ENCODE assay signal across 10 cellular contexts in the genomic region with DNA sequence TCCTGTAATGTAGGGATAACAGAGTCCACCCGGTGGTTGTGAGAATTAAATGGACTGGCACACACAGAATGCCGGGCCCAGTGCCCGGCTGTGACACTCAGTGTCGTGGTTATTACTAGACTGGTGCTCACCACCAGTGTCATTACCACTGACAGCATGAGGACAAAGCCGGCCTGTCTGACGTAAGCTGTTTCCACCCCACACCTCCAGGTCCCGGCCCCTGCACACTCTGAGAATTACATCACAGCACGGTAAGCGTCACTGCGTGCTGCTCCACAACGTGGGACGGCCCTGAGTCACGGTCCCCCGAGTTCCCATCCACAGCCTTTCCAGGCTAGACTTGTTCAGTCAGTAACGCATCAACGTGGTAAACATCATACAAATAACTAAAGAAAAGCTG. TPM values are rescaled to one million over a fixed set of nuclear protein-coding genes. Genes with fewer than 3 reads are reported as not detected.
A peak's percentile ranks its signal among the peaks of the same experiment; 100 is the strongest.
DNase-seq lines count a peak whose midpoint lies in the region; ATAC-seq and TF ChIP-seq lines count a peak whose summit lies in the region.
"Had no signal": no experiment of that assay in that cellular context is flagged by ENCODE, and none has a peak within 500 bp of the region (broad histone marks: within the 10 kb centered on the region; RNA-seq: fewer than 3 reads in every experiment).

No MANE protein-coding gene starts in this region.

- TF ChIP-seq EP300 in SK-N-SH (IDR thresholded peaks at IDR 0.05; ENCODE audit: borderline replicate concordance in 1 of 2, low read depth in 1 of 2, low read length in 1 of 2) (no peak), gastroesophageal sphincter (IDR thresholded peaks at IDR 0.05) (no peak)

- H3K9me2 ChIP-seq in SK-N-SH = no peaks in the 10 kb centered on the region

- CTCF ChIA-PET in SK-N-SH (lab: Yijun Ruan, JAX) = no interaction called here

- no peaks in the 10 kb centered on the region; the same call in 1 of the 2 replicates for H3K27me3 ChIP-seq in SK-N-SH (ENCODE audit: insufficient read depth)
- H3K27me3 ChIP-seq in gastroesophageal sphincter = no peaks in the 10 kb centered on the region
- H3K27me3 ChIP-seq in neuron (ENCODE audit: insufficient read depth, low read length) = no peaks in the 10 kb centered on the region

- no peak for DNase-seq in SK-N-SH
- no peak for DNase-seq in activated T-cell treated with anti-CD3 and anti-CD28 coated beads, Interleukin-2, amount 50 U/mL, for 24 hours
- DNase-seq in NOMO-1 (lab: John Stamatoyannopoulos, UW; ENCODE audit: unreplicated experiment in 2 of 2) = no peak
- DNase-seq: 8988T, NCI-H2029 had no signal

- no peak for TF ChIP-seq CTCF in SK-N-SH (IDR thresholded peaks at IDR 0.05)
- TF ChIP-seq CTCF in gastroesophageal sphincter (IDR thresholded peaks at IDR 0.05) = no peak

- H3K4me2 ChIP-seq in SK-N-SH = 0 out of 2 replicates have a peak overlapping the region, but pooled peaks have one; percentile 47

- peaks cover 30% of the 10 kb centered on the region for H4K20me1 ChIP-seq in SK-N-SH (ENCODE audit: insufficient read depth)

- no peaks in the 10 kb centered on the region for H3F3A ChIP-seq in SK-N-SH (replicated peaks; ENCODE audit: insufficient read depth)

- H2AFZ ChIP-seq in SK-N-SH (ENCODE audit: low read depth) = no peak overlapping the region
- H2AFZ ChIP-seq in neuron (ENCODE audit: low read depth, low read length) = peak overlapping the region; percentile 20

- no peak for TF ChIP-seq RAD21 in SK-N-SH (IDR thresholded peaks at IDR 0.05; ENCODE audit: low read length)

- H3K36me3 ChIP-seq in SK-N-SH (replicated peaks in 1 of 2; ENCODE audit: control insufficient read depth in 1 of 2, insufficient read depth in 2 of 2, low read length in 1 of 2) (peaks cover 0 to 5% of the 10 kb centered on the region in 2 experiments), gastroesophageal sphincter (no peaks in the 10 kb centered on the region), neuron (ENCODE audit: insufficient read depth, low read length) (peaks cover 5% of the 10 kb centered on the region)

- POLR2A ChIA-PET in SK-N-SH (lab: Yijun Ruan, JAX) = no interaction called here

- H3K9me3 ChIP-seq in SK-N-SH = no peaks in the 10 kb centered on the region
- H3K9me3 ChIP-seq in gastroesophageal sphincter = no peaks in the 10 kb centered on the region
- H3K9me3 ChIP-seq in neuron (ENCODE audit: low read length) = peaks cover 9% of the 10 kb centered on the region

- no peak overlapping the region for H3K27ac Mint-ChIP-seq in activated T-cell treated with anti-CD3 and anti-CD28 coated beads, Interleukin-2, amount 50 U/mL, for 24 hours

- H3K4me3 Mint-ChIP-seq in activated T-cell treated with anti-CD3 and anti-CD28 coated beads, Interleukin-2, amount 50 U/mL, for 24 hours = no peak overlapping the region

- H3K27me3 Mint-ChIP-seq in activated T-cell treated with anti-CD3 and anti-CD28 coated beads, Interleukin-2, amount 50 U/mL, for 24 hours = no peaks in the 10 kb centered on the region

- no peak; the same call in 2 of the 3 replicates for ATAC-seq in SK-N-SH treated with all-trans-retinoic acid at 6 μM for 48 hours
- peak; percentile 85 for ATAC-seq in gastroesophageal sphincter
- no peak for ATAC-seq in GM21381 (IDR thresholded peaks at IDR 0.05; ENCODE audit: unreplicated experiment)
- no peak for ATAC-seq in GM21360 (IDR thresholded peaks at IDR 0.05; ENCODE audit: unreplicated experiment)

- no peak for TF ChIP-seq POLR2A in gastroesophageal sphincter (IDR thresholded peaks at IDR 0.05)

- 65% methylated on average over 11 of the region's 16 CpGs for WGBS in SK-N-SH (ENCODE audit: low lambda C conversion rate)
- WGBS in gastroesophageal sphincter (ENCODE audit: low coverage in 1 of 2), 2 donors = 70 to 100% methylated on average over 1 to 11 of the region's 16 CpGs

- H3K9me3 Mint-ChIP-seq in activated T-cell treated with anti-CD3 and anti-CD28 coated beads, Interleukin-2, amount 50 U/mL, for 24 hours = peaks cover 5% of the 10 kb centered on the region

- no peak overlapping the region for H3K4me3 ChIP-seq in SK-N-SH (ENCODE audit: low read depth in 2 of 2, low read length in 1 of 2)
- H3K4me3 ChIP-seq in gastroesophageal sphincter = peak overlapping the region in 1 of 2 donors; percentile 24
- peak overlapping the region; percentile 5 for H3K4me3 ChIP-seq in neuron (ENCODE audit: low read length)

- H3K36me3 Mint-ChIP-seq in activated T-cell treated with anti-CD3 and anti-CD28 coated beads, Interleukin-2, amount 50 U/mL, for 24 hours (ENCODE audit: low read depth) = no peaks in the 10 kb centered on the region

- no peaks in the 10 kb centered on the region for H3K4me1 Mint-ChIP-seq in activated T-cell treated with anti-CD3 and anti-CD28 coated beads, Interleukin-2, amount 50 U/mL, for 24 hours (ENCODE audit: low read depth)

- no peak overlapping the region for H3K27ac ChIP-seq in SK-N-SH (ENCODE audit: low read depth in 2 of 2, low read length in 1 of 2)
- peak overlapping the region; percentile 2 to 85 (median 80) for H3K27ac ChIP-seq in gastroesophageal sphincter

- no peak overlapping the region for H3K9ac ChIP-seq in SK-N-SH

- peaks cover 100% of the 10 kb centered on the region for H3K79me2 ChIP-seq in SK-N-SH (ENCODE audit: insufficient read depth)

- peaks cover 0 to 13% of the 10 kb centered on the region in 2 experiments; a peak in 1 of 4 replicates for H3K4me1 ChIP-seq in SK-N-SH (ENCODE audit: control insufficient read depth in 1 of 2, insufficient read depth in 2 of 2, low read depth in 1 of 2, low read length in 1 of 2)
- H3K4me1 ChIP-seq in gastroesophageal sphincter = peaks cover 0 to 72% (median 16%) of the 10 kb centered on the region in 3 donors
- peaks cover 36% of the 10 kb centered on the region for H3K4me1 ChIP-seq in neuron (ENCODE audit: insufficient read depth, low read length)

TF ChIP-seq in SK-N-SH, 30 proteins besides CTCF, POLR2A, EP300 and RAD21:
- TF ChIP-seq YY1 (IDR thresholded peaks at IDR 0.05; ENCODE audit: low read depth) = no peak

TF ChIP-seq in SK-N-SH treated with all-trans-retinoic acid at 6 μM for 48 hours, 23 proteins besides CTCF, POLR2A, EP300 and RAD21 (continues in another document):
- no peak for TF ChIP-seq OSR1 (CRISPR knock-in tag; IDR thresholded peaks at IDR 0.05)
- TF ChIP-seq ZFP3 (CRISPR knock-in tag; IDR thresholded peaks at IDR 0.05) = no peak
- no peak for TF ChIP-seq ZFP30 (CRISPR knock-in tag; IDR thresholded peaks at IDR 0.05)
- TF ChIP-seq, protein P1, sequence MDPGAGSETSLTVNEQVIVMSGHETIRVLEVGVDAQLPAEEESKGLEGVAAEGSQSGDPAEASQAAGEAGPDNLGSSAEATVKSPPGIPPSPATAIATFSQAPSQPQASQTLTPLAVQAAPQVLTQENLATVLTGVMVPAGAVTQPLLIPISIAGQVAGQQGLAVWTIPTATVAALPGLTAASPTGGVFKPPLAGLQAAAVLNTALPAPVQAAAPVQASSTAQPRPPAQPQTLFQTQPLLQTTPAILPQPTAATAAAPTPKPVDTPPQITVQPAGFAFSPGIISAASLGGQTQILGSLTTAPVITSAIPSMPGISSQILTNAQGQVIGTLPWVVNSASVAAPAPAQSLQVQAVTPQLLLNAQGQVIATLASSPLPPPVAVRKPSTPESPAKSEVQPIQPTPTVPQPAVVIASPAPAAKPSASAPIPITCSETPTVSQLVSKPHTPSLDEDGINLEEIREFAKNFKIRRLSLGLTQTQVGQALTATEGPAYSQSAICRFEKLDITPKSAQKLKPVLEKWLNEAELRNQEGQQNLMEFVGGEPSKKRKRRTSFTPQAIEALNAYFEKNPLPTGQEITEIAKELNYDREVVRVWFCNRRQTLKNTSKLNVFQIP (CRISPR knock-in tag; IDR thresholded peaks at IDR 0.05; ENCODE audit: borderline replicate concordance, low read depth) = no peak
- TF ChIP-seq ISL1 (CRISPR knock-in tag; IDR thresholded peaks at IDR 0.05) = no peak
- TF ChIP-seq ZNF565 (CRISPR knock-in tag; conservative IDR thresholded peaks at IDR 0.05; ENCODE audit: low read depth) = no peak
- TF ChIP-seq ARNTL (CRISPR knock-in tag; IDR thresholded peaks at IDR 0.05; ENCODE audit: borderline replicate concordance, low read depth) = no peak
- no peak for TF ChIP-seq PATZ1 (CRISPR knock-in tag; IDR thresholded peaks at IDR 0.05; ENCODE audit: borderline replicate concordance)
- TF ChIP-seq RARB (CRISPR knock-in tag; IDR thresholded peaks at IDR 0.05) = no peak
- no peak for TF ChIP-seq CSDC2 (CRISPR knock-in tag; IDR thresholded peaks at IDR 0.05)
- TF ChIP-seq, protein P2, sequence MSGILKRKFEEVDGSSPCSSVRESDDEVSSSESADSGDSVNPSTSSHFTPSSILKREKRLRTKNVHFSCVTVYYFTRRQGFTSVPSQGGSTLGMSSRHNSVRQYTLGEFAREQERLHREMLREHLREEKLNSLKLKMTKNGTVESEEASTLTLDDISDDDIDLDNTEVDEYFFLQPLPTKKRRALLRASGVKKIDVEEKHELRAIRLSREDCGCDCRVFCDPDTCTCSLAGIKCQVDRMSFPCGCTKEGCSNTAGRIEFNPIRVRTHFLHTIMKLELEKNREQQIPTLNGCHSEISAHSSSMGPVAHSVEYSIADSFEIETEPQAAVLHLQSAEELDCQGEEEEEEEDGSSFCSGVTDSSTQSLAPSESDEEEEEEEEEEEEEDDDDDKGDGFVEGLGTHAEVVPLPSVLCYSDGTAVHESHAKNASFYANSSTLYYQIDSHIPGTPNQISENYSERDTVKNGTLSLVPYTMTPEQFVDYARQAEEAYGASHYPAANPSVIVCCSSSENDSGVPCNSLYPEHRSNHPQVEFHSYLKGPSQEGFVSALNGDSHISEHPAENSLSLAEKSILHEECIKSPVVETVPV (CRISPR knock-in tag; IDR thresholded peaks at IDR 0.05) = no peak
- no peak for TF ChIP-seq ZC3H10 (CRISPR knock-in tag; IDR thresholded peaks at IDR 0.05)
- TF ChIP-seq ESRRG (CRISPR knock-in tag; IDR thresholded peaks at IDR 0.05) = no peak
- no peak for TF ChIP-seq SNAI2 (CRISPR knock-in tag; IDR thresholded peaks at IDR 0.05)

RNA-seq across cellular contexts. Expression of gene FAT1, which starts 22.9 kb away (rescaled TPM):
- 32.2 and 41.3 TPM in 2 replicates for polyA plus RNA-seq in SK-N-SH (2012; rRNA removed)
- 24.5 and 30.8 TPM in 2 replicates for polyA plus RNA-seq in SK-N-SH (2012; cell fraction: cytosol; rRNA removed)
- 76.0 and 102 TPM in 2 replicates for polyA plus RNA-seq in SK-N-SH (2012; cell fraction: nucleus; rRNA removed)
- 100 to 1,000 TPM in 3 of 4 donors, 10 to 100 TPM in 1; 84.4 to 279 (median 154) TPM for total RNA-seq in gastroesophageal sphincter

Comparison
In these comparisons a context has a peak if more than half of its experiments do, and no peak if none do; other contexts are left out.
1. H3K27ac ChIP-seq: peak in gastroesophageal sphincter (4 of 4); none in SK-N-SH (0 of 2).